Comparison of ENCODE assay signal across 10 cellular contexts in the genomic region with DNA sequence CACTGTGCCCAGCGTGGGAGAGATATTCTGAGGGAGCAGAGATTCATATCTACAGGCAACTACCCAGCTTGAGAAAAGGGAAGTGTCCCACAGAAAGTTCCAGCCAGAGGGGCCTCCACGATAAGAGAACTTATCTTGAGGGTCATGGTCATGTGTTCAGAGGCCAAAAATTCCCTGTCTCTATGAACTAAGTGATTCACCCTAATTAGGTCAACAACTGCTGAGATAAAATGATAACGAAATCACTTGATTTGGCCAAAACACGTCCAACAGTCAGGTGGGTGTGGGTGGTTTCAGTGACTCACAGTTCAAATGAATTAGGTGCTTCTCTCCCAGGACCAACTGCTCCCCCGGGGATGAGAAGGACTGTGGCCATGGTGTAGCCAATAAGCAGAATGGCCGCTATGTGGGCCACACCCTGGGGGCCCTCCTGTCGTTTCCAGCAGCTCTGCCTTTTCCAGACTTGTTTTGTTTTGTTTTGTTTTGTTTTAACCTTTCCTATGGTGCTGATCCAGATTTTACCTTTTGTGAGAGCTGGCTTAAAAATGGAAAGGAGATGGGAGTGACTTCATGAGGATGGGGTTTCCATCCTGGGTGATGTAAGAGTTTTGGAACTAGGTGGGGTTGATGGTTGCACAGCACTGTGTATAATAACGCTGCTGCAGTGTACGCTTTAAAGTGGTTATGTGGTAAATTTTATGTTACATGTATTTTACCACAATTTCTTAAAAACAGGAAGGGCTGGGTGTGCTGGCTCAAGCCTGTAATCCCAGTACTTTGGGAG. TPM values are rescaled to one million over a fixed set of nuclear protein-coding genes. Genes with fewer than 3 reads are reported as not detected.
DNase-seq lines count a peak whose midpoint lies in the region; ATAC-seq lines count a peak whose summit lies in the region.
"Had no signal": no experiment of that assay in that cellular context is flagged by ENCODE, and none has a peak within 500 bp of the region (broad histone marks: within the 10 kb centered on the region; RNA-seq: fewer than 3 reads in every experiment).

No MANE protein-coding gene starts in this region.

- H3K4me3 Mint-ChIP-seq in activated CD4-positive, alpha-beta T cell treated with anti-CD3 and anti-CD28 coated beads, Interleukin-2, amount 10 ng/mL, durations not matched to agents 24 days and 14 days, result peak overlapping the region; percentile 43

- H3K27me3 Mint-ChIP-seq in activated CD4-positive, alpha-beta T cell treated with anti-CD3 and anti-CD28 coated beads, Interleukin-2, amount 10 ng/mL, durations not matched to agents 24 days and 14 days, result no peaks in the 10 kb centered on the region

- peak overlapping the region; percentile 94 for H3K27ac Mint-ChIP-seq in activated CD4-positive, alpha-beta T cell treated with anti-CD3 and anti-CD28 coated beads, Interleukin-2, amount 10 ng/mL, durations not matched to agents 24 days and 14 days

- peaks cover 5% of the 10 kb centered on the region for H3K9me3 Mint-ChIP-seq in activated CD4-positive, alpha-beta T cell treated with anti-CD3 and anti-CD28 coated beads, Interleukin-2, amount 10 ng/mL, durations not matched to agents 24 days and 14 days

- H3K4me1 Mint-ChIP-seq in activated CD4-positive, alpha-beta T cell treated with anti-CD3 and anti-CD28 coated beads, Interleukin-2, amount 10 ng/mL, durations not matched to agents 24 days and 14 days, result peaks cover 45% of the 10 kb centered on the region

- DNase-seq in activated gamma-delta T cell treated with Interleukin-2 at 50 U/mL for 16 hours (peak; percentile 19), activated gamma-delta T cell (lab: John Stamatoyannopoulos, UW) (no peak), epithelial cell of prostate (ENCODE audit: low read depth, low spot score) (peak; percentile 68), cerebellar nuclear complex (lab: John Stamatoyannopoulos, UW) (no peak)
- peak; percentile 84 for DNase-seq in activated CD4-positive, alpha-beta T cell treated with anti-CD3 and anti-CD28 coated beads, Interleukin-2, amount 10 ng/mL, durations not matched to agents 24 days and 14 days
- DNase-seq in stimulated activated naive CD4-positive, alpha-beta T cell treated with Interleukin-2 at 50 U/mL for 16 hours (lab: John Stamatoyannopoulos, UW), result peak; percentile 71
- DNase-seq: left ventricle myocardium superior had no signal

- peak overlapping the region; percentile 33 for H3K27ac ChIP-seq in epithelial cell of prostate
- H3K27ac ChIP-seq: HL-60 had no signal

- no peak for ATAC-seq in GM18502 (IDR thresholded peaks at IDR 0.05; ENCODE audit: poor library complexity, unreplicated experiment)
- ATAC-seq in HG03139 (IDR thresholded peaks at IDR 0.05; ENCODE audit: unreplicated experiment), result no peak
- ATAC-seq: left ventricle myocardium superior had no signal

- intact Hi-C loops in activated CD4-positive, alpha-beta T cell treated with anti-CD3 and anti-CD28 coated beads, Interleukin-2, amount 10 ng/mL, durations not matched to agents 24 days and 14 days (cut with micrococcal nuclease), result loop anchor here (2.0 to 10.0 kb wide), 5 partner anchors 14 to 462 kb away; a partner anchor contains a TSS

- H3K36me3 Mint-ChIP-seq in activated CD4-positive, alpha-beta T cell treated with anti-CD3 and anti-CD28 coated beads, Interleukin-2, amount 10 ng/mL, durations not matched to agents 24 days and 14 days (ENCODE audit: low read depth), result no peaks in the 10 kb centered on the region

RNA-seq across cellular contexts. Expression of a gene that starts 8.7 kb away (rescaled TPM):
- 0.09 and 0.26 TPM in 2 replicates for total RNA-seq in activated CD4-positive, alpha-beta T cell treated with anti-CD3 and anti-CD28 coated beads, Interleukin-2, amount 10 ng/mL, durations not matched to agents 24 days and 14 days
- total RNA-seq: left ventricle myocardium superior had no signal

RNA-seq across cellular contexts. Expression of a gene that starts 43.2 kb away (rescaled TPM):
- 0.09 and 0.23 TPM in 2 replicates for total RNA-seq in activated CD4-positive, alpha-beta T cell treated with anti-CD3 and anti-CD28 coated beads, Interleukin-2, amount 10 ng/mL, durations not matched to agents 24 days and 14 days

Comparison
In these comparisons a context has a peak if more than half of its experiments do, and no peak if none do; other contexts are left out.
1. DNase-seq: peak in activated gamma-delta T cell treated with Interleukin-2 at 50 U/mL for 16 hours (single experiment), activated CD4-positive, alpha-beta T cell treated with anti-CD3 and anti-CD28 coated beads, Interleukin-2, amount 10 ng/mL, durations not matched to agents 24 days and 14 days (single experiment), epithelial cell of prostate (single experiment) and stimulated activated naive CD4-positive, alpha-beta T cell treated with Interleukin-2 at 50 U/mL for 16 hours (single experiment); none in activated gamma-delta T cell (single experiment) and cerebellar nuclear complex (0 of 2).